Comparison of ENCODE assay signal across 16 cellular contexts in genomic region chr1:20698195-20698910, GRCh38. TPM values are rescaled to one million over a fixed set of nuclear protein-coding genes. Genes with fewer than 3 reads are reported as not detected.
DNase-seq lines count a peak whose midpoint lies in the region; ATAC-seq and TF ChIP-seq lines count a peak whose summit lies in the region.
"Had no signal": no experiment of that assay in that cellular context is flagged by ENCODE, and none has a peak within 500 bp of the region (broad histone marks: within the 10 kb centered on the region; RNA-seq: fewer than 3 reads in every experiment).

No MANE protein-coding gene starts in this region.

- H3K9me2 ChIP-seq in hepatocyte (replicated peaks; ENCODE audit: insufficient read depth): no peaks in the 10 kb centered on the region

- H3K4me2 ChIP-seq in hepatocyte: no peak overlapping the region
- H3K4me2 ChIP-seq: BLaER1 had no signal

- H3K4me3 Mint-ChIP-seq in natural killer cell: peak overlapping the region; percentile 25
- H3K4me3 Mint-ChIP-seq in natural killer cell treated with Interleukin-12 subunit alpha and Interleukin-12 subunit beta and Interleukin-15 and Interleukin-18, amount 100 ng/mL, for 72 hours: no peak overlapping the region
- no peak overlapping the region for H3K4me3 Mint-ChIP-seq in CD14-positive monocyte

- no peaks in the 10 kb centered on the region for H3K36me3 ChIP-seq in hepatocyte (replicated peaks; ENCODE audit: insufficient read depth, low read depth)
- no peaks in the 10 kb centered on the region for H3K36me3 ChIP-seq in vagina
- H3K36me3 ChIP-seq: BLaER1, pancreas had no signal

- H3K27me3 Mint-ChIP-seq in natural killer cell (ENCODE audit: low read depth in 2 of 2) (peaks cover 0 to 9% of the 10 kb centered on the region in 2 donors), CD14-positive monocyte (ENCODE audit: low read depth in 3 of 3) (peaks cover 3 to 16% (median 7%) of the 10 kb centered on the region in 3 donors)
- peaks cover 0 to 7% of the 10 kb centered on the region in 2 donors for H3K27me3 Mint-ChIP-seq in natural killer cell treated with Interleukin-12 subunit alpha and Interleukin-12 subunit beta and Interleukin-15 and Interleukin-18, amount 100 ng/mL, for 72 hours
- H3K27me3 Mint-ChIP-seq: effector memory CD8-positive, alpha-beta T cell had no signal

- H3K27ac ChIP-seq in angular gyrus (ENCODE audit: low read depth, low read length) (peak overlapping the region; percentile 43), hepatocyte (peak overlapping the region; percentile 40), vagina (peak overlapping the region; percentile 82)
- H3K27ac ChIP-seq: BLaER1, pancreas, testis had no signal

- H3K4me3 ChIP-seq in hepatocyte: no peak overlapping the region
- no peak overlapping the region for H3K4me3 ChIP-seq in vagina
- H3K4me3 ChIP-seq: BLaER1, pancreas, testis had no signal

- TF ChIP-seq CTCF in natural killer cell (IDR thresholded peaks at IDR 0.05) (no peak), hepatocyte (IDR thresholded peaks at IDR 0.05; ENCODE audit: poor library complexity) (no peak), vagina (IDR thresholded peaks at IDR 0.05) (no peak), CD14-positive monocyte (IDR thresholded peaks at IDR 0.05) (no peak)

- H3K27me3 ChIP-seq in hepatocyte (no peaks in the 10 kb centered on the region), vagina (no peaks in the 10 kb centered on the region)
- H3K27me3 ChIP-seq: BLaER1, pancreas, testis had no signal

- H3K4me1 ChIP-seq in hepatocyte (ENCODE audit: insufficient read depth) (peaks cover 12% of the 10 kb centered on the region), vagina (peaks cover 27% of the 10 kb centered on the region)

- peaks cover 11 to 13% of the 10 kb centered on the region in 2 donors for H3K4me1 Mint-ChIP-seq in natural killer cell
- peaks cover 5 to 7% of the 10 kb centered on the region in 2 donors for H3K4me1 Mint-ChIP-seq in natural killer cell treated with Interleukin-12 subunit alpha and Interleukin-12 subunit beta and Interleukin-15 and Interleukin-18, amount 100 ng/mL, for 72 hours (ENCODE audit: low read depth in 2 of 2)
- peaks cover 7% of the 10 kb centered on the region for H3K4me1 Mint-ChIP-seq in CD14-positive monocyte

- H3K9me3 Mint-ChIP-seq in natural killer cell: no peaks in the 10 kb centered on the region
- no peaks in the 10 kb centered on the region for H3K9me3 Mint-ChIP-seq in natural killer cell treated with Interleukin-12 subunit alpha and Interleukin-12 subunit beta and Interleukin-15 and Interleukin-18, amount 100 ng/mL, for 72 hours
- H3K9me3 Mint-ChIP-seq in CD14-positive monocyte: no peaks in the 10 kb centered on the region
- H3K9me3 Mint-ChIP-seq: effector memory CD8-positive, alpha-beta T cell; IgD-negative memory B cell had no signal

- H3K9me3 ChIP-seq in hepatocyte (ENCODE audit: low read depth) (no peaks in the 10 kb centered on the region), vagina (no peaks in the 10 kb centered on the region)
- H3K9me3 ChIP-seq: BLaER1, pancreas, testis had no signal

- ATAC-seq in natural killer cell (no peak), HG03280 (IDR thresholded peaks at IDR 0.05; ENCODE audit: unreplicated experiment) (no peak)
- ATAC-seq in natural killer cell treated with Interleukin-12 subunit alpha and Interleukin-12 subunit beta and Interleukin-15 and Interleukin-18, amount 100 ng/mL, for 72 hours: no peak
- ATAC-seq: effector memory CD8-positive, alpha-beta T cell; pancreas had no signal

- no peak for TF ChIP-seq POLR2A in vagina (IDR thresholded peaks at IDR 0.05)

- H3K36me3 Mint-ChIP-seq in natural killer cell (no peaks in the 10 kb centered on the region), CD14-positive monocyte (no peaks in the 10 kb centered on the region)
- H3K36me3 Mint-ChIP-seq in natural killer cell treated with Interleukin-12 subunit alpha and Interleukin-12 subunit beta and Interleukin-15 and Interleukin-18, amount 100 ng/mL, for 72 hours: no peaks in the 10 kb centered on the region
- H3K36me3 Mint-ChIP-seq: IgD-negative memory B cell had no signal

- no peak for DNase-seq in natural killer cell
- no peak for DNase-seq in natural killer cell treated with Interleukin-12 subunit alpha and Interleukin-12 subunit beta and Interleukin-15 and Interleukin-18, amount 100 ng/mL, for 72 hours (ENCODE audit: low spot score)
- DNase-seq in hepatocyte (ENCODE audit: low spot score): peak; percentile 41
- no peak for DNase-seq in vagina (ENCODE audit: extremely low spot score in 2 of 2)
- no peak for DNase-seq in CD14-positive monocyte (ENCODE audit: low spot score)
- no peak for DNase-seq in cerebellar nuclear complex (lab: John Stamatoyannopoulos, UW)
- DNase-seq: activated CD4-positive, alpha-beta T cell treated with anti-CD3 and anti-CD28 coated beads for 1 hour; activated effector memory CD4-positive, alpha-beta T cell treated with Interleukin-2 at 50 U/mL for 16 hours; effector memory CD8-positive, alpha-beta T cell; NCI-H2081 treated with DMSO at 0.1 percent for 48 hours; pancreas; testis had no signal

- WGBS in hepatocyte (ENCODE audit: low lambda C conversion rate, missing lambda C conversion rate): 73% methylated on average over 18 of the region's 18 CpGs

- H3K27ac Mint-ChIP-seq in natural killer cell (no peak overlapping the region), CD14-positive monocyte (peak overlapping the region in 1 of 7 donors; percentile 19)
- no peak overlapping the region for H3K27ac Mint-ChIP-seq in natural killer cell treated with Interleukin-12 subunit alpha and Interleukin-12 subunit beta and Interleukin-15 and Interleukin-18, amount 100 ng/mL, for 72 hours
- H3K27ac Mint-ChIP-seq: IgD-negative memory B cell had no signal

- intact Hi-C loops in natural killer cell (cut with micrococcal nuclease) (no loop called here), vagina (cut with DNase I) (no loop called here), CD14-positive monocyte (cut with micrococcal nuclease) (loop anchor here (5.0 to 10.0 kb wide), 2 partner anchors 34 to 496 kb away; partner anchors contain the start of gene SH2D5 (in 1 of the 2))

- no peak overlapping the region for H2AFZ ChIP-seq in hepatocyte

- H4K20me1 ChIP-seq in hepatocyte (ENCODE audit: insufficient read depth, poor library complexity, severe bottlenecking): no peaks in the 10 kb centered on the region
- H4K20me1 ChIP-seq: BLaER1 had no signal

- no peaks in the 10 kb centered on the region for H3K79me2 ChIP-seq in hepatocyte

RNA-seq across cellular contexts. Expression of gene KIF17, which starts 19.5 kb away (rescaled TPM):
- total RNA-seq in natural killer cell (not detected), hepatocyte (0.23 and 0.36 TPM in 2 replicates), vagina (2.5 TPM)
- not detected for total RNA-seq in natural killer cell treated with Interleukin-12 subunit alpha and Interleukin-12 subunit beta and Interleukin-15 and Interleukin-18, amount 100 ng/mL, for 72 hours
- polyA plus RNA-seq in hepatocyte (0.05 and 0.28 TPM in 2 replicates), CD14-positive monocyte (not detected)
- polyA plus RNA-seq: IgD-negative memory B cell had no signal

RNA-seq across cellular contexts. Expression of gene SH2D5, which starts 34.1 kb away (rescaled TPM):
- total RNA-seq in natural killer cell (not detected), hepatocyte (0.36 and 0.53 TPM in 2 replicates), vagina (not detected)
- total RNA-seq in natural killer cell treated with Interleukin-12 subunit alpha and Interleukin-12 subunit beta and Interleukin-15 and Interleukin-18, amount 100 ng/mL, for 72 hours: under 1 TPM; 0.14 to 0.19 TPM
- polyA plus RNA-seq in hepatocyte (0.71 and 1.1 TPM in 2 replicates), CD14-positive monocyte (not detected)
- polyA plus RNA-seq: IgD-negative memory B cell had no signal

RNA-seq across cellular contexts. Expression of gene DDOST, which starts 37.2 kb away (rescaled TPM):
- total RNA-seq in natural killer cell (100 to 1,000 TPM; 137 to 158 (median 153) TPM), hepatocyte (320 and 326 TPM in 2 replicates), vagina (84.5 TPM)
- total RNA-seq in natural killer cell treated with Interleukin-12 subunit alpha and Interleukin-12 subunit beta and Interleukin-15 and Interleukin-18, amount 100 ng/mL, for 72 hours: 100 to 1,000 TPM; 176 to 227 TPM
- polyA plus RNA-seq in hepatocyte (393 and 405 TPM in 2 replicates), CD14-positive monocyte (100 to 1,000 TPM; 241 to 245 TPM)

Comparison
In these comparisons a context has a peak if more than half of its experiments do, and no peak if none do; other contexts are left out.
1. intact Hi-C loops: an anchor here in CD14-positive monocyte (5.0 to 10.0 kb wide); none called in natural killer cell and vagina.